18 cellular contexts compared by ENCODE assay signal in the genomic region with DNA sequence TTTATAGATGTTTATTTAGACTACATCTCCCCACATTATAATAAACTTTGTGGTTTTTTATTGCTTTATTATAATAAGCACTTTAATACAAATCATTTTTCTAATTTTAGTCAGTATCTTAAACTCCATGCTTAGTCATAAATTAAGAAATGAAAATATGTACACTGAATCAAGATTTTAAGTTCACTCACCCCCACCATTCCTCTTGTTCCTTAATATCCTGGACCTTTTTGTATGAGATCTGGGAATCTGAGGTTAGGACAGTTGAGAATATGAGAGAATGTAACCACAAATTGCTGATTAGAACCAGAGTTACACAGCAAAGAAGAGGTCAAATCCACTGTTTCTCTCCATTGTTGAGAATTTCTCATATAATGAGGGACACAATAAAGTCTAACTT.
A peak's percentile ranks its signal among the peaks of the same experiment; 100 is the strongest.
DNase-seq lines count a peak whose midpoint lies in the region; ATAC-seq, FAIRE-seq and TF ChIP-seq lines count a peak whose summit lies in the region.
"Had no signal": no experiment of that assay in that cellular context is flagged by ENCODE, and none has a peak within 500 bp of the region (broad histone marks: within the 10 kb centered on the region; RNA-seq: fewer than 3 reads in every experiment).

No MANE protein-coding gene starts in this region.

- no peaks in the 10 kb centered on the region for H4K20me1 ChIP-seq in OCI-LY1 (ENCODE audit: insufficient read depth, low read length)

- H3K36me3 ChIP-seq in OCI-LY1 (ENCODE audit: insufficient read depth, low read length): no peaks in the 10 kb centered on the region
- H3K36me3 ChIP-seq: BE2C had no signal

- H3K4me1 ChIP-seq in OCI-LY1 (ENCODE audit: insufficient read depth, low read length, severe bottlenecking): peaks cover 8% of the 10 kb centered on the region
- H3K4me1 ChIP-seq: BE2C had no signal

- peak overlapping the region; percentile 30; the same call in 1 of the 2 replicates for H2AFZ ChIP-seq in OCI-LY1 (ENCODE audit: low read length)

- no peaks in the 10 kb centered on the region for H3K79me2 ChIP-seq in OCI-LY1 (ENCODE audit: insufficient read depth, low read length)

- FAIRE-seq in colon (lab: Jason Lieb, UNC): peak; percentile 53
- FAIRE-seq: D721Med had no signal

- no peak overlapping the region for H3K4me3 ChIP-seq in OCI-LY1 (ENCODE audit: low read depth, low read length, poor library complexity, severe bottlenecking)

- no peaks in the 10 kb centered on the region for H3F3A ChIP-seq in OCI-LY1 (ENCODE audit: insufficient read depth, low read length)

- no peak overlapping the region for H3K27ac ChIP-seq in OCI-LY1 (ENCODE audit: low read depth, low read length, poor library complexity, severe bottlenecking)
- H3K27ac ChIP-seq: HL-60 had no signal

- no peak overlapping the region for H3K4me2 ChIP-seq in OCI-LY1 (ENCODE audit: low read length)

- no peaks in the 10 kb centered on the region for H3K27me3 ChIP-seq in OCI-LY1 (ENCODE audit: insufficient read depth, low read length)

- no peaks in the 10 kb centered on the region for H3K9me3 ChIP-seq in OCI-LY1 (ENCODE audit: low read length)
- H3K9me3 ChIP-seq: BE2C had no signal

- DNase-seq in AG09319 (ENCODE audit: extremely low read depth, low read depth) (peak; percentile 35), HCEC 1CT (peak; percentile 15), OCI-M2 (lab: John Stamatoyannopoulos, UW; ENCODE audit: unreplicated experiment) (no peak), NOMO-1 treated with dmso at 0.1 percent for 144 hours (lab: John Stamatoyannopoulos, UW; ENCODE audit: unreplicated experiment) (no peak)
- DNase-seq in stimulated activated CD4-positive, alpha-beta T cell treated with anti-CD3 and anti-CD28 coated beads, Interleukin-1b, Interleukin-23, amount 100 ng/mL, for 48 hours: no peak
- DNase-seq: 8988T; BE2C; CD8-positive, alpha-beta T cell; COR-L47; DMS153; DMS79 treated with DMSO at 0.1 percent for 48 hours; GF-D8; KBM-7 had no signal

- no peak for ATAC-seq in GM21423 (IDR thresholded peaks at IDR 0.05; ENCODE audit: unreplicated experiment)
- ATAC-seq: CD8-positive, alpha-beta T cell had no signal

- H3K9ac ChIP-seq in OCI-LY1 (ENCODE audit: low read length): no peak overlapping the region

- no peak for TF ChIP-seq CTCF in AG09319 (IDR thresholded peaks at IDR 0.05; ENCODE audit: low read depth, low read length)
- TF ChIP-seq CTCF in OCI-LY1 (IDR thresholded peaks at IDR 0.05; ENCODE audit: low read length): no peak

- H3K9me2 ChIP-seq in OCI-LY1 (ENCODE audit: low read depth, low read length): no peaks in the 10 kb centered on the region

Comparison
In these comparisons a context has a peak if more than half of its experiments do, and no peak if none do; other contexts are left out.
1. DNase-seq: peak in AG09319 (single experiment) and HCEC 1CT (single experiment); none in OCI-M2 (single experiment), NOMO-1 treated with dmso at 0.1 percent for 144 hours (single experiment) and stimulated activated CD4-positive, alpha-beta T cell treated with anti-CD3 and anti-CD28 coated beads, Interleukin-1b, Interleukin-23, amount 100 ng/mL, for 48 hours (single experiment).